12 cellular contexts compared by ENCODE assay signal in genomic region chr2:10278763-10279471, GRCh38. TPM values are rescaled to one million over a fixed set of nuclear protein-coding genes. Genes with fewer than 3 reads are reported as not detected.
DNase-seq lines count a peak whose midpoint lies in the region; ATAC-seq and TF ChIP-seq lines count a peak whose summit lies in the region.
"Had no signal": no experiment of that assay in that cellular context is flagged by ENCODE, and none has a peak within 500 bp of the region (broad histone marks: within the 10 kb centered on the region; RNA-seq: fewer than 3 reads in every experiment).

No MANE protein-coding gene starts in this region.

- peaks cover 9% of the 10 kb centered on the region for H3K4me1 Mint-ChIP-seq in activated naive CD8-positive, alpha-beta T cell treated with anti-CD3 and anti-CD28 coated beads for 36 hours
- peaks cover 38% of the 10 kb centered on the region for H3K4me1 Mint-ChIP-seq in stimulated activated naive CD8-positive, alpha-beta T cell treated with anti-CD3 and anti-CD28 coated beads, Interleukin-15, amount 100 ng/mL, for 72 hours

- H4K20me1 ChIP-seq in Loucy (ENCODE audit: insufficient read depth, low read length, poor library complexity, severe bottlenecking), result no peaks in the 10 kb centered on the region

- DNase-seq in activated naive CD8-positive, alpha-beta T cell treated with anti-CD3 and anti-CD28 coated beads for 36 hours, result no peak
- DNase-seq in stimulated activated naive CD8-positive, alpha-beta T cell treated with anti-CD3 and anti-CD28 coated beads, Interleukin-15, amount 100 ng/mL, for 72 hours, result no peak
- DNase-seq in hypothalamus (lab: John Stamatoyannopoulos, UW) (no peak), OCI-M2 (lab: John Stamatoyannopoulos, UW; ENCODE audit: unreplicated experiment) (no peak), GOT3 (lab: John Stamatoyannopoulos, UW) (no peak)
- DNase-seq: COR-L47, glutamatergic neuron, PC-3 had no signal

- peak overlapping the region; percentile 1 to 43 for H3K27ac ChIP-seq in mucosa of rectum (ENCODE audit: low read depth in 2 of 2, low read length in 2 of 2)

- no peak overlapping the region for H3K4me3 Mint-ChIP-seq in activated naive CD8-positive, alpha-beta T cell treated with anti-CD3 and anti-CD28 coated beads for 36 hours
- H3K4me3 Mint-ChIP-seq in stimulated activated naive CD8-positive, alpha-beta T cell treated with anti-CD3 and anti-CD28 coated beads, Interleukin-15, amount 100 ng/mL, for 72 hours, result no peak overlapping the region
- H3K4me3 Mint-ChIP-seq: activated CD4-positive, alpha-beta memory T cell treated with anti-CD3 and anti-CD28 coated beads for 36 hours had no signal

- TF ChIP-seq CTCF in Loucy (conservative IDR thresholded peaks at IDR 0.05; ENCODE audit: low read length), result no peak

- no peak overlapping the region for H3K9ac ChIP-seq in Loucy (ENCODE audit: low read depth, low read length, poor library complexity, severe bottlenecking)
- H3K9ac ChIP-seq in mucosa of rectum (ENCODE audit: low read depth in 1 of 2, low read length in 2 of 2), result no peak overlapping the region

- peaks cover 16% of the 10 kb centered on the region for H3K4me1 ChIP-seq in Loucy (ENCODE audit: insufficient read depth, low read length, poor library complexity, severe bottlenecking)
- H3K4me1 ChIP-seq in mucosa of rectum (ENCODE audit: control insufficient read depth in 2 of 2, insufficient read depth in 2 of 2, low read length in 2 of 2), result peaks cover 0 to 11% of the 10 kb centered on the region in 2 donors

- no peaks in the 10 kb centered on the region for H3K9me3 ChIP-seq in Loucy (ENCODE audit: insufficient read depth, low read depth, low read length)
- H3K9me3 ChIP-seq in mucosa of rectum (ENCODE audit: control insufficient read depth in 2 of 2, low read length in 2 of 2), result no peaks in the 10 kb centered on the region

- no peak for ATAC-seq in stimulated activated naive CD8-positive, alpha-beta T cell treated with anti-CD3 and anti-CD28 coated beads, Interleukin-15, amount 100 ng/mL, for 72 hours
- ATAC-seq: PC-3 had no signal

- no peaks in the 10 kb centered on the region for H3K27me3 Mint-ChIP-seq in activated naive CD8-positive, alpha-beta T cell treated with anti-CD3 and anti-CD28 coated beads for 36 hours
- peaks cover 11% of the 10 kb centered on the region for H3K27me3 Mint-ChIP-seq in stimulated activated naive CD8-positive, alpha-beta T cell treated with anti-CD3 and anti-CD28 coated beads, Interleukin-15, amount 100 ng/mL, for 72 hours
- H3K27me3 Mint-ChIP-seq: activated CD4-positive, alpha-beta memory T cell treated with anti-CD3 and anti-CD28 coated beads for 36 hours had no signal

- no peaks in the 10 kb centered on the region for H3K9me2 ChIP-seq in Loucy (replicated peaks; ENCODE audit: low read depth, low read length)

- H2AFZ ChIP-seq in Loucy (ENCODE audit: low read length), result 0 out of 2 replicates have a peak overlapping the region, but pooled peaks have one; percentile 43

- H3K27me3 ChIP-seq in Loucy (ENCODE audit: insufficient read depth, low read length, poor library complexity, severe bottlenecking) (no peaks in the 10 kb centered on the region), mucosa of rectum (ENCODE audit: control insufficient read depth in 2 of 2, insufficient read depth in 2 of 2, low read length in 2 of 2) (no peaks in the 10 kb centered on the region)
- H3K27me3 ChIP-seq: dorsolateral prefrontal cortex had no signal

- H3K79me2 ChIP-seq in Loucy (ENCODE audit: insufficient read depth, low read length), result no peaks in the 10 kb centered on the region

- peak overlapping the region; percentile 56 for H3K27ac Mint-ChIP-seq in activated naive CD8-positive, alpha-beta T cell treated with anti-CD3 and anti-CD28 coated beads for 36 hours
- H3K27ac Mint-ChIP-seq in stimulated activated naive CD8-positive, alpha-beta T cell treated with anti-CD3 and anti-CD28 coated beads, Interleukin-15, amount 100 ng/mL, for 72 hours, result peak overlapping the region; percentile 8 to 72
- H3K27ac Mint-ChIP-seq: activated CD4-positive, alpha-beta memory T cell treated with anti-CD3 and anti-CD28 coated beads for 36 hours had no signal

- no peak overlapping the region for H3K4me3 ChIP-seq in Loucy (ENCODE audit: low read length, poor library complexity, severe bottlenecking)
- H3K4me3 ChIP-seq in mucosa of rectum (ENCODE audit: low read length in 2 of 2), result no peak overlapping the region
- H3K4me3 ChIP-seq: dorsolateral prefrontal cortex had no signal

- H3K36me3 Mint-ChIP-seq in activated naive CD8-positive, alpha-beta T cell treated with anti-CD3 and anti-CD28 coated beads for 36 hours, result no peaks in the 10 kb centered on the region
- H3K36me3 Mint-ChIP-seq: activated CD4-positive, alpha-beta memory T cell treated with anti-CD3 and anti-CD28 coated beads for 36 hours had no signal

- H3F3A ChIP-seq in Loucy (ENCODE audit: low read depth), result no peaks in the 10 kb centered on the region

- no peaks in the 10 kb centered on the region for H3K36me3 ChIP-seq in Loucy (ENCODE audit: insufficient read depth, low read length)
- H3K36me3 ChIP-seq in mucosa of rectum (ENCODE audit: control insufficient read depth in 2 of 2, insufficient read depth in 2 of 2, low read length in 2 of 2), result no peaks in the 10 kb centered on the region

- H3K9me3 Mint-ChIP-seq in activated naive CD8-positive, alpha-beta T cell treated with anti-CD3 and anti-CD28 coated beads for 36 hours, result no peaks in the 10 kb centered on the region
- H3K9me3 Mint-ChIP-seq in stimulated activated naive CD8-positive, alpha-beta T cell treated with anti-CD3 and anti-CD28 coated beads, Interleukin-15, amount 100 ng/mL, for 72 hours, result no peaks in the 10 kb centered on the region
- H3K9me3 Mint-ChIP-seq: activated CD4-positive, alpha-beta memory T cell treated with anti-CD3 and anti-CD28 coated beads for 36 hours had no signal

- H3K4me2 ChIP-seq in Loucy (ENCODE audit: low read depth, low read length, poor library complexity, severe bottlenecking), result no peak overlapping the region

RNA-seq across cellular contexts. Expression of gene HPCAL1, which starts 23.8 kb away (rescaled TPM):
- 100 to 1,000 TPM; 100 to 105 TPM for total RNA-seq in activated naive CD8-positive, alpha-beta T cell treated with anti-CD3 and anti-CD28 coated beads for 36 hours
